16 cellular contexts compared by ENCODE assay signal in the genomic region with DNA sequence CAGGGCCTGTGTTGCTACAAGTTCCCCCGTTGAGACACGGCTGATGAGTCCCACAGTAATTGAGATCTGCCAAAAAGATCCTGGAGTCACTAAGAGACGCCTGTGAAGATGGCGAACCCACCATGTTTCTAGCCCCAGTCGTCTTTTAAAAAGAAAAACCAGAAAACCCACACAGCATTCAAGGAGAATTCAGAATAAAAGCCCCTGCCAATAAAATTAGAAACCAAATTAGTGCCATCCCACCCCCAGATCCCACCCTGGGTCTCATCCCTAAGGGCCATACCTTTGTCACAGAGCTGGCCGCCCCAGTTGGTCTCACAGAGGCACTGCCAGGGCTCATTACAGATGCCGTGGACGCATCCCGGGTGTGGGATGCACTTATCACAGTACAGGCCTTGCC. TPM values are rescaled to one million over a fixed set of nuclear protein-coding genes. Genes with fewer than 3 reads are reported as not detected.
DNase-seq lines count a peak whose midpoint lies in the region; ATAC-seq and TF ChIP-seq lines count a peak whose summit lies in the region.
"Had no signal": no experiment of that assay in that cellular context is flagged by ENCODE, and none has a peak within 500 bp of the region (broad histone marks: within the 10 kb centered on the region; RNA-seq: fewer than 3 reads in every experiment).

No MANE protein-coding gene starts in this region.

- H2BK12ac ChIP-seq in H9 (ENCODE audit: insufficient read length, low read depth, low read length) = no peak overlapping the region

- peak overlapping the region in 2 of 3 experiments; percentile 70 to 94; a peak in 3 of 7 replicates for H3K27ac Mint-ChIP-seq in H9
- peak overlapping the region; percentile 82 to 96 (median 83) for H3K27ac Mint-ChIP-seq in nephron
- H3K27ac Mint-ChIP-seq: activated CD4-positive, alpha-beta T cell treated with anti-CD3 and anti-CD28 coated beads, Interleukin-2, amount 10 ng/mL, durations not matched to agents 7 days and 5 days; activated naive CD4-positive, alpha-beta T cell treated with anti-CD3 and anti-CD28 coated beads, Interleukin-2, amount 50 U/mL, for 24 hours; stimulated activated naive B cell treated with anti-CD40 and anti-IgM and Interleukin-4, amounts not matched to agents 10 μg/mL and 1 μg/mL and 100 μg/mL, for 72 hours had no signal

- H3K4ac ChIP-seq in H9 (ENCODE audit: low read depth, low read length) = no peak overlapping the region

- no peak overlapping the region for H4K8ac ChIP-seq in H9 (replicated peaks; ENCODE audit: insufficient read length, low read depth, low read length)

- H3K4me2 ChIP-seq in H9 (ENCODE audit: insufficient read depth, insufficient read length, low read length) = no peak overlapping the region

- H4K5ac ChIP-seq in H9 (ENCODE audit: insufficient read length, low read depth, low read length) = no peak overlapping the region

- H2AK5ac ChIP-seq in H9 (ENCODE audit: insufficient read length, low read length) = no peak overlapping the region

- H3K18ac ChIP-seq in H9 (ENCODE audit: insufficient read length, low read depth, low read length) = no peak overlapping the region

- H3K9ac ChIP-seq in H9 (ENCODE audit: extremely low read depth, insufficient read length, low read length) = no peak overlapping the region

- H3K9me3 Mint-ChIP-seq in H9 (no peaks in the 10 kb centered on the region), nephron (no peaks in the 10 kb centered on the region)
- H3K9me3 Mint-ChIP-seq: activated CD4-positive, alpha-beta T cell treated with anti-CD3 and anti-CD28 coated beads, Interleukin-2, amount 10 ng/mL, durations not matched to agents 7 days and 5 days; activated naive CD4-positive, alpha-beta T cell treated with anti-CD3 and anti-CD28 coated beads, Interleukin-2, amount 50 U/mL, for 24 hours; stimulated activated naive B cell treated with anti-CD40 and anti-IgM and Interleukin-4, amounts not matched to agents 10 μg/mL and 1 μg/mL and 100 μg/mL, for 72 hours had no signal

- no peak overlapping the region for H3T11ph ChIP-seq in H9 (ENCODE audit: low read length)

- no CpG with 5 or more reads among the region's 9 CpGs for WGBS in H9 (ENCODE audit: extremely low coverage, insufficient read length, low lambda C conversion rate)
- 84 to 90% methylated on average over 9 of the region's 9 CpGs for WGBS in ectodermal cell, 2 experiments
- WGBS in stomach, 5 donors = 81 to 87% (median 86%) methylated on average over 9 of the region's 9 CpGs

- TF ChIP-seq CTCF in H9 (conservative IDR thresholded peaks at IDR 0.05) = no peak
- no peak for TF ChIP-seq CTCF in nephron (IDR thresholded peaks at IDR 0.05; ENCODE audit: unreplicated experiment in 3 of 3)
- TF ChIP-seq CTCF in stomach (IDR thresholded peaks at IDR 0.05) = no peak

- H2BK20ac ChIP-seq in H9 (ENCODE audit: low read depth, low read length, poor library complexity, severe bottlenecking) = no peak overlapping the region

- intact Hi-C loops in stomach (cut with DNase I; ENCODE audit: low total_unique reads) = no loop called here

- H3K27me3 Mint-ChIP-seq in H9 (ENCODE audit: low read depth) (no peaks in the 10 kb centered on the region), nephron (ENCODE audit: low read depth) (no peaks in the 10 kb centered on the region)

- no peak overlapping the region for H2BK5ac ChIP-seq in H9 (ENCODE audit: insufficient read length, low read length)

- no peak for ATAC-seq in GM21526 (IDR thresholded peaks at IDR 0.05; ENCODE audit: low FRiP score, unreplicated experiment)
- ATAC-seq: stimulated activated naive B cell treated with anti-CD40 and anti-IgM and Interleukin-4, amounts not matched to agents 10 μg/mL and 1 μg/mL and 100 μg/mL, for 72 hours had no signal

- H3K79me1 ChIP-seq in H9 (ENCODE audit: insufficient read depth, low read depth, low read length, poor library complexity, severe bottlenecking) = peaks cover 4% of the 10 kb centered on the region

- no peaks in the 10 kb centered on the region for H3K9me3 ChIP-seq in H9 (ENCODE audit: control insufficient read depth, low read depth, low read length)
- H3K9me3 ChIP-seq in ectodermal cell (ENCODE audit: control insufficient read depth, low read length) = no peaks in the 10 kb centered on the region
- no peaks in the 10 kb centered on the region for H3K9me3 ChIP-seq in stomach

- H3K36me3 Mint-ChIP-seq in H9 (ENCODE audit: insufficient read depth in 1 of 3, low read depth in 3 of 3) = peaks cover 35 to 92% (median 65%) of the 10 kb centered on the region in 3 experiments
- peaks cover 74% of the 10 kb centered on the region for H3K36me3 Mint-ChIP-seq in nephron (ENCODE audit: low read depth)
- H3K36me3 Mint-ChIP-seq: activated naive CD4-positive, alpha-beta T cell treated with anti-CD3 and anti-CD28 coated beads, Interleukin-2, amount 50 U/mL, for 24 hours; stimulated activated naive B cell treated with anti-CD40 and anti-IgM and Interleukin-4, amounts not matched to agents 10 μg/mL and 1 μg/mL and 100 μg/mL, for 72 hours had no signal

- no peaks in the 10 kb centered on the region for H3K79me2 ChIP-seq in H9 (ENCODE audit: insufficient read depth, low read length)

- no peak overlapping the region for H2AFZ ChIP-seq in H9 (ENCODE audit: low read length)

- DNase-seq in H9 (no peak), stomach (no peak), NCI-H774 (lab: John Stamatoyannopoulos, UW) (no peak), HuH-7.5 (ENCODE audit: low spot score) (no peak), occipital lobe (lab: John Stamatoyannopoulos, UW) (no peak)
- DNase-seq: activated CD4-positive, alpha-beta T cell treated with anti-CD3 and anti-CD28 coated beads, Interleukin-2, amount 10 ng/mL, durations not matched to agents 7 days and 5 days; effector memory CD4-positive, alpha-beta T cell; NCI-H1105 treated with DMSO at 0.1 percent for 48 hours; NCI-H2171 treated with DMSO at 0.1 percent for 48 hours; NCI-H748 treated with DMSO at 0.1 percent for 48 hours; stimulated activated naive B cell treated with anti-CD40 and anti-IgM and Interleukin-4, amounts not matched to agents 10 μg/mL and 1 μg/mL and 100 μg/mL, for 72 hours had no signal

- H2BK120ac ChIP-seq in H9 (ENCODE audit: low read depth, low read length, poor library complexity, severe bottlenecking) = no peak overlapping the region

- H3K23ac ChIP-seq in H9 (ENCODE audit: insufficient read length, low read depth, low read length) = no peak overlapping the region

- no peaks in the 10 kb centered on the region for H3K27me3 ChIP-seq in H9 (ENCODE audit: insufficient read depth, low read length)
- no peaks in the 10 kb centered on the region for H3K27me3 ChIP-seq in ectodermal cell (ENCODE audit: control insufficient read depth, insufficient read depth, low read length, poor library complexity, severe bottlenecking)
- no peaks in the 10 kb centered on the region for H3K27me3 ChIP-seq in stomach

- no peak overlapping the region for H2BK15ac ChIP-seq in H9 (ENCODE audit: low read depth, low read length)

- H3K23me2 ChIP-seq in H9 (ENCODE audit: insufficient read length, low read depth, low read length, poor library complexity, severe bottlenecking) = no peaks in the 10 kb centered on the region

- H3K4me3 Mint-ChIP-seq in H9 = no peak overlapping the region
- H3K4me3 Mint-ChIP-seq in nephron = peak overlapping the region; percentile 39 to 63 (median 60)
- H3K4me3 Mint-ChIP-seq: activated CD4-positive, alpha-beta T cell treated with anti-CD3 and anti-CD28 coated beads, Interleukin-2, amount 10 ng/mL, durations not matched to agents 7 days and 5 days; activated naive CD4-positive, alpha-beta T cell treated with anti-CD3 and anti-CD28 coated beads, Interleukin-2, amount 50 U/mL, for 24 hours; stimulated activated naive B cell treated with anti-CD40 and anti-IgM and Interleukin-4, amounts not matched to agents 10 μg/mL and 1 μg/mL and 100 μg/mL, for 72 hours had no signal

- H3K36me3 ChIP-seq in ectodermal cell (ENCODE audit: control insufficient read depth, insufficient read depth, low read length) (peaks cover 49% of the 10 kb centered on the region), stomach (peaks cover 53 to 95% (median 77%) of the 10 kb centered on the region in 4 donors)

- no peak for TF ChIP-seq EP300 in stomach (IDR thresholded peaks at IDR 0.05)

- no peak overlapping the region for H4K91ac ChIP-seq in H9 (ENCODE audit: insufficient read length, low read depth, low read length)

- no peak overlapping the region for H3K56ac ChIP-seq in H9 (ENCODE audit: insufficient read length, low read depth, low read length)

- H3K4me1 ChIP-seq in H9 (ENCODE audit: insufficient read depth, low read length) (peaks cover 21% of the 10 kb centered on the region; the same call in 1 of the 2 replicates), ectodermal cell (ENCODE audit: control insufficient read depth, insufficient read depth, low read length) (peaks cover 79% of the 10 kb centered on the region), stomach (peaks cover 34 to 68% (median 52%) of the 10 kb centered on the region in 4 donors)

- no peak for TF ChIP-seq POLR2A in stomach (IDR thresholded peaks at IDR 0.05)

- H3K4me1 Mint-ChIP-seq in H9 (peaks cover 85 to 95% of the 10 kb centered on the region in 2 experiments), nephron (peaks cover 93% of the 10 kb centered on the region)
- H3K4me1 Mint-ChIP-seq: activated CD4-positive, alpha-beta T cell treated with anti-CD3 and anti-CD28 coated beads, Interleukin-2, amount 10 ng/mL, durations not matched to agents 7 days and 5 days; activated naive CD4-positive, alpha-beta T cell treated with anti-CD3 and anti-CD28 coated beads, Interleukin-2, amount 50 U/mL, for 24 hours had no signal

- H3K14ac ChIP-seq in H9 (ENCODE audit: insufficient read depth, low read length) = no peak overlapping the region

- H3K27ac ChIP-seq in H9 (ENCODE audit: insufficient read length, low read depth, low read length) (no peak overlapping the region), ectodermal cell (ENCODE audit: insufficient read depth, low read depth, low read length, poor library complexity, severe bottlenecking) (peak overlapping the region; percentile 51), stomach (peak overlapping the region in 4 of 5 donors; percentile 35 to 86 (median 67))

- no peak overlapping the region for H3K4me3 ChIP-seq in ectodermal cell (ENCODE audit: insufficient read depth, low read depth, low read length)
- no peak overlapping the region for H3K4me3 ChIP-seq in stomach
- H3K4me3 ChIP-seq: lung had no signal

- H4K20me1 ChIP-seq in H9 (ENCODE audit: control insufficient read depth, insufficient read depth, insufficient read length) = no peaks in the 10 kb centered on the region

RNA-seq across cellular contexts. Expression of gene JAG1, which starts 21.6 kb away (rescaled TPM):
- total RNA-seq in H9 (2021) (54.0 and 58.1 TPM in 2 replicates), stomach (100 to 1,000 TPM in 1 of 5 donors, 10 to 100 TPM in 4; 54.8 to 133 (median 95.0) TPM), occipital lobe (26.0 TPM)
- 142 TPM for polyA plus RNA-seq in ectodermal cell (2013, experiment 1 of 4)
- 162 TPM for polyA plus RNA-seq in ectodermal cell (2013, experiment 2 of 4)
- polyA plus RNA-seq in ectodermal cell (2013, experiment 3 of 4) = 104 TPM
- 117 TPM for polyA plus RNA-seq in ectodermal cell (2013, experiment 4 of 4)
- polyA plus RNA-seq in stomach = 10 to 100 TPM in 1 of 3 donors, 1 to 10 TPM in 2; 5.2 to 26.3 (median 7.5) TPM

Comparison
In these comparisons a context has a peak if more than half of its experiments do, and no peak if none do; other contexts are left out.
1. H3K4me3 Mint-ChIP-seq: peak in nephron (3 of 3); none in H9 (0 of 2).